Comparison of ENCODE assay signal across 8 cellular contexts in the genomic region with DNA sequence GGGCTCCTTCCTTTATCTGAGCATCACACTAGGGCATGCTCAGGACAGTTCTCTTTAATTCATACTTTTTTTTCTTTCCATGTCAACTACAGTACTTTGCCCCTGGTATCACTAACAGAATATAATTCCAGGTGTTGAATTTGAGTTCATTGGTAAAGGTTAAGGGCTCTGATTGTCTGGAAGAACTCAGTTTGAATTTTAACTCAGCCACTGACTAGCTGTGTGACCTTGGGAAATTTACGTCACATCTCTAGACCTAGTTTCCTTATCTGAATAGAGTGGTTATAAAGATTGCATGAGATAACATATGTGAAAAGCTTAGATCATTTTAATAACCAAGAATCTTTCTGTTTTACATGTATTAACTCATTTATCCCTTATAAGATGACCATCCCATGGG. TPM values are rescaled to one million over a fixed set of nuclear protein-coding genes. Genes with fewer than 3 reads are reported as not detected.
DNase-seq lines count a peak whose midpoint lies in the region; ATAC-seq lines count a peak whose summit lies in the region.
"Had no signal": no experiment of that assay in that cellular context is flagged by ENCODE, and none has a peak within 500 bp of the region (broad histone marks: within the 10 kb centered on the region; RNA-seq: fewer than 3 reads in every experiment).

No MANE protein-coding gene starts in this region.

- ATAC-seq in GM18907 (IDR thresholded peaks at IDR 0.05; ENCODE audit: unreplicated experiment) (peak; percentile 25), GM21717 (IDR thresholded peaks at IDR 0.05; ENCODE audit: unreplicated experiment) (peak; percentile 29), HG03457 (IDR thresholded peaks at IDR 0.05; ENCODE audit: unreplicated experiment) (peak; percentile 19), left colon (peak; percentile 75)
- ATAC-seq: HepG2 had no signal

- DNase-seq in left colon = no peak
- no peak for DNase-seq in stimulated activated CD4-positive, alpha-beta T cell treated with anti-CD3 and anti-CD28 coated beads, Interleukin-1b, Interleukin-23, amount 100 ng/mL, for 48 hours
- no peak for DNase-seq in stimulated activated CD8-positive, alpha-beta memory T cell treated with anti-CD3 and anti-CD28 coated beads, Interleukin-4, amount 100 ng/mL, for 48 hours
- no peak for DNase-seq in NCI-H146 (lab: John Stamatoyannopoulos, UW)

- intact Hi-C loops in left colon (cut with DNase I, micrococcal nuclease) = no loop called here

RNA-seq across cellular contexts. Expression of a gene that starts 15.9 kb away (rescaled TPM):
- 10 to 100 TPM; 17.8 to 20.4 TPM for total RNA-seq in left colon

Comparison
In these comparisons a context has a peak if more than half of its experiments do, and no peak if none do; other contexts are left out.
1. ATAC-seq: peak in every context shown above with its lines; median percentile 75 in left colon; 29 in GM21717; 25 in GM18907; 19 in HG03457.